ENCODE assay signal across 9 cellular contexts in the genomic region with DNA sequence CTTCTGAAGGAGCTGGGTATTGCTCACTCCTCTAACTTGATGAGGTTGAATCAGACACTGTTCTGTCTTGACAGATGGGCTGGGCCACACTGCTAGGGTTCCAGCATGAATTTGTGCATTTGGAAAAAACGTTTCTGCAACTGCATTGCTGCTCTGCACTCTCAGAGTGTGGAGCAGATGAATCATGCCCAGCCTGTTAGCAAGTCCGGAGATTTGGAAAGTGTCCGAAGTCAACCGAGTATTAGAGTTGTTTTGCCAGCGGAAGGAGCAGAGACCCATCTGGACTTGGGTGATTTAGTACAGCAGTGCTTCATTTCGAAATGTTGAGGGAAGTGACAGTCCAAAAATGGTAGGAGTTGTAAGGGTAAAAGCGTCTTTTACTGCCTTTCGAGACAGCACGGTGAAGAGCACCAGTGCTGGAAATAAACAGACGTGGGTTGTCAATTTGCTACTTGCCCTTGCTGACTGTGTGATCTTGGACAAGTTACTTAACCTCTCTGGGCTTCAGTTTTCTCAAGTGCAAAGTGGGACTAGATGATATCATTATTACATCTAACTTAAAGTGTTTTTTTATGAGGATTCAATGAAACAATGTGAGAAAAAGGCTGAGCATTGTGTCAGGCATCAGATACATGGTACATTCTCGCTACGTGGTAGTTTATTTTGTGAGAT.
DNase-seq lines count a peak whose midpoint lies in the region; ATAC-seq, FAIRE-seq and TF ChIP-seq lines count a peak whose summit lies in the region.
"Had no signal": no experiment of that assay in that cellular context is flagged by ENCODE, and none has a peak within 500 bp of the region (broad histone marks: within the 10 kb centered on the region; RNA-seq: fewer than 3 reads in every experiment).

No MANE protein-coding gene starts in this region.

- no peak for FAIRE-seq in RCC 7860 (lab: Jason Lieb, UNC)

- no peak overlapping the region for H3K4me3 Mint-ChIP-seq in glutamatergic neuron (ENCODE audit: unreplicated experiment)
- H3K4me3 Mint-ChIP-seq in T-helper 2 cell treated with Interferon-gamma antibody and Interleukin-4, amounts not matched to agents 5 μg/mL and 100 μg/mL, for 36 hours = no peak overlapping the region

- peaks cover 26% of the 10 kb centered on the region for H3K4me1 Mint-ChIP-seq in glutamatergic neuron (ENCODE audit: low read depth, unreplicated experiment)
- peaks cover 25% of the 10 kb centered on the region for H3K4me1 Mint-ChIP-seq in T-helper 2 cell treated with Interferon-gamma antibody and Interleukin-4, amounts not matched to agents 5 μg/mL and 100 μg/mL, for 36 hours (ENCODE audit: low read depth)

- TF ChIP-seq CTCF in glutamatergic neuron (IDR thresholded peaks at IDR 0.05; ENCODE audit: partially characterized antibody, unreplicated experiment) = no peak

- peak; percentile 83 for ATAC-seq in sciatic nerve
- ATAC-seq in activated CD4-positive, CD25-positive, alpha-beta regulatory T cell treated with anti-CD3 and anti-CD28 coated beads, Interleukin-2, amount 50 U/mL, for 24 hours = no peak

- H3K27ac Mint-ChIP-seq in glutamatergic neuron (ENCODE audit: unreplicated experiment) = no peak overlapping the region
- H3K27ac Mint-ChIP-seq in T-helper 2 cell treated with Interferon-gamma antibody and Interleukin-4, amounts not matched to agents 5 μg/mL and 100 μg/mL, for 36 hours = no peak overlapping the region
- H3K27ac Mint-ChIP-seq: activated T-helper 2 cell treated with anti-CD3 and anti-CD28 coated beads, Interferon-gamma antibody, Interleukin-2, Interleukin-4, amounts not matched to agents 10 μg/mL and 5 μg/mL and 100 μg/mL, durations not matched to agents 14 hours and 24 hours and 36 hours had no signal

- no peaks in the 10 kb centered on the region for H3K36me3 Mint-ChIP-seq in glutamatergic neuron (ENCODE audit: unreplicated experiment)
- H3K36me3 Mint-ChIP-seq in T-helper 2 cell treated with Interferon-gamma antibody and Interleukin-4, amounts not matched to agents 5 μg/mL and 100 μg/mL, for 36 hours (ENCODE audit: low read depth) = peaks cover 4% of the 10 kb centered on the region

- intact Hi-C loops in sciatic nerve (cut with DNase I) = no loop called here

- DNase-seq in EH (ENCODE audit: low read depth) (peak; percentile 95), RCC 7860 (ENCODE audit: low spot score) (peak; percentile 21), fibroblast of the conjunctiva (ENCODE audit: low read depth) (peak; percentile 51), sciatic nerve (ENCODE audit: low spot score) (no peak), germinal center (ENCODE audit: low spot score) (no peak), glutamatergic neuron (no peak)
- no peak for DNase-seq in T-helper 2 cell treated with Interferon-gamma antibody and Interleukin-4, amounts not matched to agents 5 μg/mL and 100 μg/mL, for 36 hours (ENCODE audit: low spot score)

- H3K9me3 Mint-ChIP-seq in glutamatergic neuron (ENCODE audit: unreplicated experiment) = no peaks in the 10 kb centered on the region
- H3K9me3 Mint-ChIP-seq in T-helper 2 cell treated with Interferon-gamma antibody and Interleukin-4, amounts not matched to agents 5 μg/mL and 100 μg/mL, for 36 hours = no peaks in the 10 kb centered on the region
- H3K9me3 Mint-ChIP-seq: activated T-helper 2 cell treated with anti-CD3 and anti-CD28 coated beads, Interferon-gamma antibody, Interleukin-2, Interleukin-4, amounts not matched to agents 10 μg/mL and 5 μg/mL and 100 μg/mL, durations not matched to agents 14 hours and 24 hours and 36 hours had no signal

- peaks cover 5% of the 10 kb centered on the region for H3K27me3 Mint-ChIP-seq in glutamatergic neuron (ENCODE audit: unreplicated experiment)
- no peaks in the 10 kb centered on the region for H3K27me3 Mint-ChIP-seq in T-helper 2 cell treated with Interferon-gamma antibody and Interleukin-4, amounts not matched to agents 5 μg/mL and 100 μg/mL, for 36 hours (ENCODE audit: low read depth)

Comparison
In these comparisons a context has a peak if more than half of its experiments do, and no peak if none do; other contexts are left out.
1. DNase-seq: peak in EH (single experiment), RCC 7860 (single experiment) and fibroblast of the conjunctiva (single experiment); none in sciatic nerve (single experiment), germinal center (single experiment), glutamatergic neuron (single experiment) and T-helper 2 cell treated with Interferon-gamma antibody and Interleukin-4, amounts not matched to agents 5 μg/mL and 100 μg/mL, for 36 hours (single experiment).